Comparison of ENCODE assay signal across 24 cellular contexts in the genomic region with DNA sequence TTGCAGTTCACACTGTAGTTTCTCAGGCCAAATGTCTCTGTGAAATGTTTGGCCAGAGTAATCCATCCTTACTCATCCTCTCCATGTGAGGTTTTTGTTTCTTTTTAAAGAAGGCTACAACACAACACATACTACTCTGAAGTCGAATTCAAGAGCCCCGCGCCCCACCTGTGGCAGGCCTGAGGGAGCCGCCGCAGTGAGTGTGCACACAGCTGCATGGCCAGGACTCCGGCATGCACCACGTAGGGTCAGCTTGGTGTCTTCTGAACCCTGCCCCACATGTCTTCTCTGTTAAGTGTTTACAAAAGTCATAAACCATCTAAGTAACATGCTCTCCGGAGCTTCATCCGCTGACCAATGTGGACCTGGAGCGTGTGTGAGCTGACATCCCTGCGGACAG. TPM values are rescaled to one million over a fixed set of nuclear protein-coding genes. Genes with fewer than 3 reads are reported as not detected.
"Had no signal": no experiment of that assay in that cellular context is flagged by ENCODE, and none has a peak within 500 bp of the region (broad histone marks: within the 10 kb centered on the region; RNA-seq: fewer than 3 reads in every experiment).

No MANE protein-coding gene starts in this region.

- H3K27me3 ChIP-seq: esophagus squamous epithelium, gastroesophageal sphincter, upper lobe of left lung, uterus had no signal

- H3K27ac ChIP-seq: gastroesophageal sphincter, parathyroid adenoma, prostate gland, upper lobe of left lung, uterus had no signal

- H3K4me1 ChIP-seq: uterus had no signal

- DNase-seq: effector memory CD8-positive, alpha-beta T cell; esophagus squamous epithelium; foreskin fibroblast; glutamatergic neuron; left colon; left ventricle myocardium superior; mesenchymal stem cell; midbrain; occipital lobe; retina; stimulated activated CD4-positive, alpha-beta T cell treated with anti-CD3 and anti-CD28 coated beads, Interleukin-2, amount 100 ng/mL, for 24 hours; stimulated activated CD4-positive, alpha-beta T cell treated with anti-CD3 and anti-CD28 coated beads, Interleukin-4, amount 100 ng/mL, for 4 hours; stimulated activated naive B cell treated with anti-CD40 and anti-IgM and Interleukin-4, amounts not matched to agents 10 μg/mL and 1 μg/mL and 100 μg/mL, for 72 hours; stimulated activated naive CD8-positive, alpha-beta T cell treated with anti-CD3 and anti-CD28 coated beads, Interleukin-15, amount 100 ng/mL, for 72 hours; upper lobe of left lung; uterus had no signal

- H3K4me3 ChIP-seq: esophagus squamous epithelium, gastroesophageal sphincter, lung, prostate gland, upper lobe of left lung, uterus had no signal

- ATAC-seq: effector memory CD8-positive, alpha-beta T cell; gastroesophageal sphincter; left colon; left ventricle myocardium superior; natural killer cell treated with Interleukin-12 subunit alpha and Interleukin-12 subunit beta and Interleukin-15 and Interleukin-18, amount 100 ng/mL, for 72 hours; sciatic nerve; stimulated activated naive B cell treated with anti-CD40 and anti-IgM and Interleukin-4, amounts not matched to agents 10 μg/mL and 1 μg/mL and 100 μg/mL, for 72 hours; stimulated activated naive CD8-positive, alpha-beta T cell treated with anti-CD3 and anti-CD28 coated beads, Interleukin-15, amount 100 ng/mL, for 72 hours had no signal

- H3K36me3 ChIP-seq: uterus had no signal

- H3K9me3 ChIP-seq: esophagus squamous epithelium, gastroesophageal sphincter, prostate gland, upper lobe of left lung, uterus had no signal

RNA-seq across cellular contexts. Expression of gene PGPEP1L, which starts 58.7 kb away (rescaled TPM):
- total RNA-seq: epithelial cell of proximal tubule; esophagus squamous epithelium; gastroesophageal sphincter; left colon; natural killer cell treated with Interleukin-12 subunit alpha and Interleukin-12 subunit beta and Interleukin-15 and Interleukin-18, amount 100 ng/mL, for 72 hours; sciatic nerve; subcutaneous adipose tissue; upper lobe of left lung had no signal
- polyA plus RNA-seq: lung had no signal
